Comparison of ENCODE assay signal across 9 cellular contexts in the genomic region with DNA sequence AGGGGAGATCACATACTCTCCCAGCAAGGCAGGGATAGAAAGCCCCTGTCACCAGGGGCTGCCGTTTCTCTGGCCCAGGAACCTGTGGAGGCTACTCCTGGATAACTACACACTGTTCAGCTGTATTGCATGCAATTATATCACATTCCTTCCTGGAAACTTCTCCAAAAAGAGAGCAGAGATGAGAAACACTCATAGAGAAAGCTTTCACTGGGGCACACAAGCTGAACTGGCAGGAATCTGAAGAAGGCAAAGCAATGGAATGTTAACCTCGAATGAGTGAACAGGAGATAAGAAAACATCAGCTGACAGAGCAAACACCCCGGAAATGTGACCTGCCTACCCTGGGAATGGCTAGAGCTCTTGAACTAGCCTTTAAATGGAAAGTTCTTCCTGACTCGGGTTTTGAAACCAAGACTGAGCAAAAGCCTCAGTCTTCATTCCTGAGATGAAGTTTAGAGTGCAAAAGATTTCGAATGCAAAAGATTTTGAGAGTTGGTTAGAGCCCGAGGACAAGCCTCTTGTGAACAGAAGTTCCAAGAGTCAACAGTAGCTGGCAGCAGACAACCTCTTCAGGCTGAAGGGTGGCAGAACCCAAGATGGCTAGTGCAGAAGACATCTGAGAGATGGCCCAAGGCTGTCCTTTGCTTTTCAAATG. TPM values are rescaled to one million over a fixed set of nuclear protein-coding genes. Genes with fewer than 3 reads are reported as not detected.
DNase-seq lines count a peak whose midpoint lies in the region; ATAC-seq and TF ChIP-seq lines count a peak whose summit lies in the region.
"Had no signal": no experiment of that assay in that cellular context is flagged by ENCODE, and none has a peak within 500 bp of the region (broad histone marks: within the 10 kb centered on the region; RNA-seq: fewer than 3 reads in every experiment).

No MANE protein-coding gene starts in this region.

- peak; percentile 97 for DNase-seq in AG04449 (ENCODE audit: low read depth, low spot score)
- peak; percentile 92 for DNase-seq in HFFc6
- DNase-seq in amniotic stem cell (lab: John Stamatoyannopoulos, UW) = peak; percentile 83
- peak; percentile 45 for DNase-seq in left kidney (ENCODE audit: low read depth, low spot score)
- DNase-seq in NCI-H774 (lab: John Stamatoyannopoulos, UW) = no peak
- DNase-seq in GM20000 (ENCODE audit: low spot score) = no peak

- no peaks in the 10 kb centered on the region for H3K9me3 Mint-ChIP-seq in HFFc6

- peaks cover 95% of the 10 kb centered on the region for H3K4me1 Mint-ChIP-seq in HFFc6 (ENCODE audit: low read depth)

- H3K27me3 Mint-ChIP-seq in HFFc6 (ENCODE audit: insufficient read depth) = peaks cover 1% of the 10 kb centered on the region
- H3K27me3 Mint-ChIP-seq: brain had no signal

- CTCF ChIA-PET in AG04449 (lab: Yijun Ruan, JAX) = interaction anchor here (0.9 to 6.3 kb wide), 11 partner anchors 9 to 272 kb away, joined by 3 to 48 read pairs (median 6); partner anchors contain the start of gene ZNHIT6

- no peak overlapping the region for H3K4me3 ChIP-seq in AG04449 (ENCODE audit: low read depth, low read length)

- peak; percentile 58 for TF ChIP-seq CTCF in AG04449 (IDR thresholded peaks at IDR 0.05; ENCODE audit: insufficient read depth, low read length, missing control alignments)
- TF ChIP-seq CTCF in HFFc6 (IDR thresholded peaks at IDR 0.05) = peak; percentile 79
- TF ChIP-seq CTCF in GM20000 (IDR thresholded peaks at IDR 0.05; ENCODE audit: extremely low read depth, missing control alignments) = no peak

- H3K4me3 Mint-ChIP-seq in HFFc6 = peak overlapping the region; percentile 78
- H3K4me3 Mint-ChIP-seq: brain had no signal

- peaks cover under 1% of the 10 kb centered on the region; the same call in 1 of the 2 replicates for H3K36me3 Mint-ChIP-seq in HFFc6 (ENCODE audit: low read depth)
- H3K36me3 Mint-ChIP-seq: brain had no signal

- POLR2A ChIA-PET in AG04449 (lab: Yijun Ruan, JAX) = interaction anchor here (1.1 to 5.4 kb wide), 11 partner anchors 10 to 282 kb away, joined by 3 to 156 read pairs (median 7); partner anchors contain the start of genes CCN1 and DDAH1

- H3K27ac Mint-ChIP-seq in HFFc6 = peak overlapping the region; percentile 99

- ATAC-seq in HG03571 (IDR thresholded peaks at IDR 0.05; ENCODE audit: unreplicated experiment) (no peak), HG02588 (IDR thresholded peaks at IDR 0.05; ENCODE audit: unreplicated experiment) (no peak)

RNA-seq across cellular contexts. Expression of gene CCN1, which starts 32.3 kb away (rescaled TPM):
- total RNA-seq in HFFc6 (2021; fragmentation: NEBNext Ultra II Directional; extraction: Animal tissue kit (Norgen Biotek cat#: 25700)) = 1,000 to 10,000 TPM in 3 of 6 experiments, 100 to 1,000 TPM in 3; 877 to 1,071 (median 1,004) TPM

Comparison
In these comparisons a context has a peak if more than half of its experiments do, and no peak if none do; other contexts are left out.
1. DNase-seq: peak in AG04449 (single experiment), HFFc6 (single experiment), amniotic stem cell (single experiment) and left kidney (single experiment); none in NCI-H774 (single experiment) and GM20000 (single experiment).